In the genomic region with DNA sequence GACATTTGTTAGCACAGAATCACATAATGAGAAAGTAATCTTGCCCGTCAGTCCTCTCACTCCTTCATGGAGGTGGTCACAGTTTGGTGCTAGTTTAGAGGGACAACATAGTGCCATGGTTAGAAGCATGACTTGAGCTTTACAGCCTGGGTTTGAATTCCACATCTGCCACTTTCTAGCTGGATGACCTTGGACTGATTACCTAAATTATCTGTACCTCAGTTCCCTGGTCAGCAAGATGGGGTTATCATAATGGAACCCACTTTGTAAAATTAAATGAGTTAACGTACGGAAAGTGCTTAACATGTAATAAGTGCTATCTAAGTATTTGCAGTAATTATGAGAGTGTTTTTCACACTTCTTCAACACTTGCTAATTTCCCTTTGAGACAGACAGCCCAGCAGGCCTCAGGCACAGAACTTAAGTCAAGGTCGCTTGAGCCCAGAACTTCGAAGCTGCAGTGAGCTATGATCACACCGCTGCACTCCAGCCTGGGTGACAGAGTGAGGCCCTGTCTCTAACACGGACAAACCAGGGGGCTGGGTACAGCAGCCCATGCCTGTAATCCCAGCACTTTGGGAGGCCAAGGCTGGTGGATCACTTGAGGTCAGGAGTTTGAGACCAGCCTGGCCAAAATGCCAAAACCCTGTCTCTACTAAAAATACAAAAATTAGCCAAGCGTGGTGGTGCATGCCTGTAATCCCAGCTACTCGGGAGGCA, we compare ENCODE assay signal across 1 cellular context.
TF ChIP-seq lines count a peak whose summit lies in the region.

No MANE protein-coding gene starts in this region.

TF ChIP-seq in IMR-90, 13 proteins besides CTCF, POLR2A, EP300 and RAD21 (continued from another document):
- no peak for TF ChIP-seq MXI1 (IDR thresholded peaks at IDR 0.05; ENCODE audit: borderline replicate concordance, low read depth, low read length)
- no peak for TF ChIP-seq FOS (IDR thresholded peaks at IDR 0.05; ENCODE audit: low read depth, low read length)
- no peak for TF ChIP-seq BHLHE40 (IDR thresholded peaks at IDR 0.05; ENCODE audit: low read depth, low read length)
- no peak for TF ChIP-seq MAFK (IDR thresholded peaks at IDR 0.05; ENCODE audit: low read depth, low read length)
- TF ChIP-seq RFX5 (IDR thresholded peaks at IDR 0.05; ENCODE audit: low read depth, low read length), result no peak
- TF ChIP-seq RCOR1 (IDR thresholded peaks at IDR 0.05; ENCODE audit: insufficient replicate concordance, low read length), result no peak
